ENCODE assay signal across 17 cellular contexts in genomic region chr13:40792284-40793051, GRCh38. TPM values are rescaled to one million over a fixed set of nuclear protein-coding genes. Genes with fewer than 3 reads are reported as not detected.
A peak's percentile ranks its signal among the peaks of the same experiment; 100 is the strongest.
DNase-seq lines count a peak whose midpoint lies in the region; ATAC-seq, FAIRE-seq and TF ChIP-seq lines count a peak whose summit lies in the region.
"Had no signal": no experiment of that assay in that cellular context is flagged by ENCODE, and none has a peak within 500 bp of the region (broad histone marks: within the 10 kb centered on the region; RNA-seq: fewer than 3 reads in every experiment).

No MANE protein-coding gene starts in this region.

- no peak overlapping the region for H3K4me3 Mint-ChIP-seq in effector memory CD8-positive, alpha-beta T cell

- H3F3A ChIP-seq in GM23248 (ENCODE audit: insufficient read depth) = peaks cover 15% of the 10 kb centered on the region; the same call in 1 of the 2 replicates

- intact Hi-C loops in HepG2 (cut with micrococcal nuclease; ENCODE audit: unreplicated experiment) = no loop called here

- H3K9me3 ChIP-seq in DND-41 (ENCODE audit: insufficient read depth, low read length, severe bottlenecking) (no peaks in the 10 kb centered on the region), HepG2 (ENCODE audit: low read length) (no peaks in the 10 kb centered on the region), GM23248 (ENCODE audit: low read depth) (no peaks in the 10 kb centered on the region)
- H3K9me3 ChIP-seq: neutrophil had no signal

- H3K4me3 ChIP-seq in DND-41 (ENCODE audit: low read depth in 1 of 2, low read length in 2 of 2) (no peak overlapping the region), HepG2 (replicated peaks in 1 of 3; ENCODE audit: insufficient read depth in 1 of 3, low read depth in 2 of 3, low read length in 3 of 3) (no peak overlapping the region), GM23248 (no peak overlapping the region)
- H3K4me3 ChIP-seq: dorsolateral prefrontal cortex had no signal

- in situ Hi-C loops in HepG2 (cut with HindIII; ENCODE audit: extremely low pct_ligation_motif_present, low pct_unique_long_range_greater_than_20kb) (no loop called here), GM23248 (cut with MboI) (no loop called here)

- ATAC-seq in DND-41 (ENCODE audit: insufficient read depth, low read depth) (no peak), GM19043 (IDR thresholded peaks at IDR 0.05; ENCODE audit: low read depth, unreplicated experiment) (peak; percentile 42), HG03378 (IDR thresholded peaks at IDR 0.05; ENCODE audit: unreplicated experiment) (peak; percentile 54), HepG2 (no peak)
- no peak for ATAC-seq in effector memory CD8-positive, alpha-beta T cell (replicated peaks)
- ATAC-seq: activated naive CD4-positive, alpha-beta T cell treated with anti-CD3 and anti-CD28 coated beads, Interleukin-2, amount 50 U/mL, for 72 hours had no signal

- TF ChIP-seq CTCF in DND-41 (IDR thresholded peaks at IDR 0.05; ENCODE audit: borderline replicate concordance, extremely low read depth, low read length, poor library complexity, severe bottlenecking) (no peak), HepG2 (CRISPR knock-in tag; IDR thresholded peaks at IDR 0.05) (no peak)

- H3K9ac ChIP-seq in DND-41 (ENCODE audit: low read depth, low read length) = no peak overlapping the region
- no peak overlapping the region for H3K9ac ChIP-seq in HepG2 (ENCODE audit: insufficient read depth, low read depth, low read length)
- H3K9ac ChIP-seq in GM23248 = no peak overlapping the region

- H2AFZ ChIP-seq in DND-41 (ENCODE audit: low read depth, low read length) = no peak overlapping the region
- H2AFZ ChIP-seq in HepG2 (ENCODE audit: low read length) = no peak overlapping the region
- no peak overlapping the region for H2AFZ ChIP-seq in GM23248

- H4K20me1 ChIP-seq in DND-41 (ENCODE audit: insufficient read depth, low read length) (no peaks in the 10 kb centered on the region), HepG2 (ENCODE audit: insufficient read depth, low read length) (no peaks in the 10 kb centered on the region), GM23248 (ENCODE audit: insufficient read depth) (no peaks in the 10 kb centered on the region)

- POLR2A ChIA-PET in HepG2 (lab: Yijun Ruan, JAX) = no interaction called here

- H3K79me2 ChIP-seq in DND-41 (ENCODE audit: insufficient read depth, low read length) = peaks cover 40% of the 10 kb centered on the region
- peaks cover 46% of the 10 kb centered on the region for H3K79me2 ChIP-seq in HepG2 (ENCODE audit: insufficient read depth, low read length)
- peaks cover 13% of the 10 kb centered on the region for H3K79me2 ChIP-seq in GM23248 (ENCODE audit: insufficient read depth)

- no peak overlapping the region for H3K4me2 ChIP-seq in DND-41 (ENCODE audit: insufficient read depth, low read length)
- H3K4me2 ChIP-seq in HepG2 (ENCODE audit: low read depth, low read length) = no peak overlapping the region
- H3K4me2 ChIP-seq in GM23248 (ENCODE audit: unreplicated experiment) = no peak overlapping the region

- TF ChIP-seq RAD21 in HepG2 (CRISPR knock-in tag; IDR thresholded peaks at IDR 0.05) = no peak

- no peak for DNase-seq in DND-41
- DNase-seq in HepG2 (ENCODE audit: low spot score) = no peak
- DNase-seq in effector memory CD8-positive, alpha-beta T cell = no peak
- no peak for DNase-seq in NCI-H524 (lab: John Stamatoyannopoulos, UW)
- no peak for DNase-seq in GM23248
- DNase-seq: activated CD4-positive, CD25-positive, alpha-beta regulatory T cell; dorsolateral prefrontal cortex; head of caudate nucleus; islet precursor cell; mesendoderm; NCI-H2081; NCI-H748 treated with DMSO at 0.1 percent for 48 hours had no signal

- no TSS peak for BruUV-seq in HepG2 (replicated peaks; lab: Mats Ljungman, UMichigan)

- no peak for TF ChIP-seq POLR2A in HepG2 (IDR thresholded peaks at IDR 0.05; ENCODE audit: insufficient read depth in 1 of 2, low read depth in 2 of 2, low read length in 2 of 2)

- H3K4me1 Mint-ChIP-seq in effector memory CD8-positive, alpha-beta T cell (ENCODE audit: low read depth in 2 of 2) = peaks cover 3 to 6% of the 10 kb centered on the region in 2 donors

- no peaks in the 10 kb centered on the region for H3K27me3 ChIP-seq in DND-41 (ENCODE audit: insufficient read depth, low read length, poor library complexity)
- H3K27me3 ChIP-seq in HepG2 (ENCODE audit: control insufficient read depth in 1 of 2, insufficient read depth in 2 of 2, low read length in 2 of 2) = no peaks in the 10 kb centered on the region; a peak in 1 of 5 replicates
- H3K27me3 ChIP-seq in GM23248 (replicated peaks; ENCODE audit: insufficient read depth) = no peaks in the 10 kb centered on the region
- H3K27me3 ChIP-seq: dorsolateral prefrontal cortex had no signal

- H3K36me3 Mint-ChIP-seq in effector memory CD8-positive, alpha-beta T cell (ENCODE audit: insufficient read depth) = peaks cover 6% of the 10 kb centered on the region

- peaks cover 25% of the 10 kb centered on the region for H3K4me1 ChIP-seq in DND-41 (ENCODE audit: insufficient read depth, low read length)
- H3K4me1 ChIP-seq in HepG2 (ENCODE audit: insufficient read depth, low read length) = peaks cover 69% of the 10 kb centered on the region
- peaks cover 5% of the 10 kb centered on the region for H3K4me1 ChIP-seq in GM23248 (ENCODE audit: insufficient read depth)

- FAIRE-seq in HepG2 (lab: Jason Lieb, UNC) = no peak
- FAIRE-seq: bronchial epithelial cell had no signal

- H3K27ac ChIP-seq in DND-41 (ENCODE audit: low read length) (0 out of 2 replicates have a peak overlapping the region, but pooled peaks have one; percentile 38), HepG2 (ENCODE audit: extremely low read length, insufficient read depth, low read length) (no peak overlapping the region), GM23248 (no peak overlapping the region)
- H3K27ac ChIP-seq: dorsolateral prefrontal cortex, neutrophil had no signal

- no peaks in the 10 kb centered on the region for H3K9me2 ChIP-seq in GM23248 (ENCODE audit: insufficient read depth)

- CTCF ChIA-PET in HepG2 (lab: Yijun Ruan, JAX; ENCODE audit: low intra/inter-chr PET ratio, low total read pairs) = no interaction called here

- H3K36me3 ChIP-seq in DND-41 (ENCODE audit: insufficient read depth, low read length) (peaks cover 43% of the 10 kb centered on the region), HepG2 (replicated peaks in 1 of 2; ENCODE audit: control insufficient read depth in 1 of 2, insufficient read depth in 2 of 2, low read length in 2 of 2) (peaks cover 15 to 33% of the 10 kb centered on the region in 2 experiments), GM23248 (ENCODE audit: low read depth) (no peaks in the 10 kb centered on the region)
- H3K36me3 ChIP-seq: neutrophil had no signal

- no peaks in the 10 kb centered on the region for H3K9me3 Mint-ChIP-seq in effector memory CD8-positive, alpha-beta T cell
- H3K9me3 Mint-ChIP-seq: activated naive CD4-positive, alpha-beta T cell treated with anti-CD3 and anti-CD28 coated beads, Interleukin-2, amount 50 U/mL, for 72 hours had no signal

- H3K27ac Mint-ChIP-seq in effector memory CD8-positive, alpha-beta T cell = peak overlapping the region in 1 of 2 donors; percentile 69

- WGBS in HepG2 (ENCODE audit: low lambda C conversion rate) = 97% methylated on average over 10 of the region's 10 CpGs
- 91 to 92% methylated on average over 10 of the region's 10 CpGs for WGBS in GM23248 (ENCODE audit: low coverage in 1 of 2, low lambda C conversion rate in 2 of 2, missing lambda C conversion rate in 2 of 2), 2 experiments

- TF ChIP-seq EP300 in HepG2 (IDR thresholded peaks at IDR 0.05; ENCODE audit: low read depth in 2 of 2, low read length in 2 of 2) (no peak), HepG2 (CRISPR knock-in tag; IDR thresholded peaks at IDR 0.05; ENCODE audit: borderline replicate concordance) (no peak)

- H3K27me3 Mint-ChIP-seq in effector memory CD8-positive, alpha-beta T cell = no peaks in the 10 kb centered on the region

RNA-seq across cellular contexts. Expression of gene SLC25A15, which starts 3.1 kb away (rescaled TPM):
- 39.1 and 47.6 TPM in 2 replicates for total RNA-seq in HepG2 (2016; rRNA removed; fragmentation: Illumina TruSeq; extraction: Trizol)
- total RNA-seq in HepG2 (2016; cell fraction: cytosol; rRNA removed; fragmentation: Illumina TruSeq; extraction: Trizol; ENCODE audit: low read depth) = 22.0 and 24.4 TPM in 2 replicates
- total RNA-seq in HepG2 (2016; cell fraction: insoluble cytoplasmic fraction; rRNA removed; fragmentation: Illumina TruSeq; extraction: Trizol) = 42.6 and 49.3 TPM in 2 replicates
- 48.8 and 50.6 TPM in 2 replicates for total RNA-seq in HepG2 (2016; cell fraction: membrane; rRNA removed; fragmentation: Illumina TruSeq; extraction: Trizol)
- 23.6 and 26.4 TPM in 2 replicates for total RNA-seq in HepG2 (2016; cell fraction: nucleus; rRNA removed; fragmentation: Illumina TruSeq; extraction: Trizol)
- polyA plus RNA-seq in HepG2 (2011; rRNA removed) = 16.7 and 17.3 TPM in 2 replicates
- 18.4 TPM in 2 replicates for polyA plus RNA-seq in HepG2 (2011; cell fraction: cytosol; rRNA removed)
- polyA plus RNA-seq in HepG2 (2011; cell fraction: nucleus; rRNA removed) = 13.4 and 16.0 TPM in 2 replicates
- polyA plus RNA-seq in HepG2 (2012) = 15.2 and 20.8 TPM in 2 replicates
- polyA plus RNA-seq in HepG2 (2016; cell fraction: cytosol; fragmentation: Illumina TruSeq; extraction: Trizol; ENCODE audit: low read depth) = 16.9 and 21.3 TPM in 2 replicates
- polyA plus RNA-seq in HepG2 (2016; cell fraction: insoluble cytoplasmic fraction; fragmentation: Illumina TruSeq; extraction: Trizol; ENCODE audit: low read depth) = 29.3 and 33.6 TPM in 2 replicates
- 26.5 and 28.3 TPM in 2 replicates for polyA plus RNA-seq in HepG2 (2016; cell fraction: membrane; fragmentation: Illumina TruSeq; extraction: Trizol; ENCODE audit: low read depth)
- 21.7 and 25.2 TPM in 2 replicates for polyA plus RNA-seq in HepG2 (2016; cell fraction: nucleus; fragmentation: Illumina TruSeq; extraction: Trizol; ENCODE audit: insufficient read depth, low read depth)
- polyA minus RNA-seq in HepG2 (2011; rRNA and poly(A)+ RNA removed; ENCODE audit: low replicate concordance) = 51.4 and 76.4 TPM in 2 replicates
- polyA minus RNA-seq in HepG2 (2011; cell fraction: cytosol; rRNA and poly(A)+ RNA removed) = 18.8 and 20.9 TPM in 2 replicates
- polyA minus RNA-seq in HepG2 (2011; cell fraction: nucleus; rRNA and poly(A)+ RNA removed) = 15.6 and 18.8 TPM in 2 replicates
- total RNA-seq in GM23248 (2014; rRNA removed; shearing (Covaris generic)) = 24.4 and 29.1 TPM in 2 replicates
- 12.6 and 12.7 TPM in 2 replicates for polyA plus RNA-seq in GM23248 (2016; fragmentation: Nextera tagmentation; extraction: Ambion mirVana)

RNA-seq across cellular contexts. Expression of gene MRPS31, which starts 21.5 kb away (rescaled TPM):
- total RNA-seq in HepG2 (2016; rRNA removed; fragmentation: Illumina TruSeq; extraction: Trizol) = 34.1 and 43.5 TPM in 2 replicates
- total RNA-seq in HepG2 (2016; cell fraction: cytosol; rRNA removed; fragmentation: Illumina TruSeq; extraction: Trizol; ENCODE audit: low read depth) = 16.8 and 19.4 TPM in 2 replicates
- total RNA-seq in HepG2 (2016; cell fraction: insoluble cytoplasmic fraction; rRNA removed; fragmentation: Illumina TruSeq; extraction: Trizol) = 33.0 and 40.4 TPM in 2 replicates
- 18.7 and 19.6 TPM in 2 replicates for total RNA-seq in HepG2 (2016; cell fraction: membrane; rRNA removed; fragmentation: Illumina TruSeq; extraction: Trizol)
- 23.7 and 27.9 TPM in 2 replicates for total RNA-seq in HepG2 (2016; cell fraction: nucleus; rRNA removed; fragmentation: Illumina TruSeq; extraction: Trizol)
- polyA plus RNA-seq in HepG2 (2011; rRNA removed) (20.4 and 23.7 TPM in 2 replicates), GM23248 (2016; fragmentation: Nextera tagmentation; extraction: Ambion mirVana) (14.7 and 16.6 TPM in 2 replicates)
- polyA plus RNA-seq in HepG2 (2011; cell fraction: cytosol; rRNA removed) = 11.8 and 14.3 TPM in 2 replicates
- 13.6 and 19.3 TPM in 2 replicates for polyA plus RNA-seq in HepG2 (2011; cell fraction: nucleus; rRNA removed)
- 20.1 and 23.9 TPM in 2 replicates for polyA plus RNA-seq in HepG2 (2012)
- 15.7 and 16.2 TPM in 2 replicates for polyA plus RNA-seq in HepG2 (2016; cell fraction: cytosol; fragmentation: Illumina TruSeq; extraction: Trizol; ENCODE audit: low read depth)
- 41.7 and 42.1 TPM in 2 replicates for polyA plus RNA-seq in HepG2 (2016; cell fraction: insoluble cytoplasmic fraction; fragmentation: Illumina TruSeq; extraction: Trizol; ENCODE audit: low read depth)
- polyA plus RNA-seq in HepG2 (2016; cell fraction: membrane; fragmentation: Illumina TruSeq; extraction: Trizol; ENCODE audit: low read depth) = 14.6 and 14.8 TPM in 2 replicates
- 33.3 and 34.6 TPM in 2 replicates for polyA plus RNA-seq in HepG2 (2016; cell fraction: nucleus; fragmentation: Illumina TruSeq; extraction: Trizol; ENCODE audit: insufficient read depth, low read depth)
- 4.6 and 5.6 TPM in 2 replicates for polyA minus RNA-seq in HepG2 (2011; rRNA and poly(A)+ RNA removed; ENCODE audit: low replicate concordance)
- 6.1 and 9.2 TPM in 2 replicates for polyA minus RNA-seq in HepG2 (2011; cell fraction: cytosol; rRNA and poly(A)+ RNA removed)
- polyA minus RNA-seq in HepG2 (2011; cell fraction: nucleus; rRNA and poly(A)+ RNA removed) = 23.2 and 39.9 TPM in 2 replicates
- 2.9 and 9.8 TPM in 2 replicates for total RNA-seq in GM23248 (2014; rRNA removed; shearing (Covaris generic))

Comparison
In these comparisons a context has a peak if more than half of its experiments do, and no peak if none do; other contexts are left out.
1. ATAC-seq: peak in GM19043 (single experiment) and HG03378 (single experiment); none in DND-41 (single experiment), HepG2 (single experiment) and effector memory CD8-positive, alpha-beta T cell (single experiment).